ENCODE assay signal across 11 cellular contexts in the genomic region with DNA sequence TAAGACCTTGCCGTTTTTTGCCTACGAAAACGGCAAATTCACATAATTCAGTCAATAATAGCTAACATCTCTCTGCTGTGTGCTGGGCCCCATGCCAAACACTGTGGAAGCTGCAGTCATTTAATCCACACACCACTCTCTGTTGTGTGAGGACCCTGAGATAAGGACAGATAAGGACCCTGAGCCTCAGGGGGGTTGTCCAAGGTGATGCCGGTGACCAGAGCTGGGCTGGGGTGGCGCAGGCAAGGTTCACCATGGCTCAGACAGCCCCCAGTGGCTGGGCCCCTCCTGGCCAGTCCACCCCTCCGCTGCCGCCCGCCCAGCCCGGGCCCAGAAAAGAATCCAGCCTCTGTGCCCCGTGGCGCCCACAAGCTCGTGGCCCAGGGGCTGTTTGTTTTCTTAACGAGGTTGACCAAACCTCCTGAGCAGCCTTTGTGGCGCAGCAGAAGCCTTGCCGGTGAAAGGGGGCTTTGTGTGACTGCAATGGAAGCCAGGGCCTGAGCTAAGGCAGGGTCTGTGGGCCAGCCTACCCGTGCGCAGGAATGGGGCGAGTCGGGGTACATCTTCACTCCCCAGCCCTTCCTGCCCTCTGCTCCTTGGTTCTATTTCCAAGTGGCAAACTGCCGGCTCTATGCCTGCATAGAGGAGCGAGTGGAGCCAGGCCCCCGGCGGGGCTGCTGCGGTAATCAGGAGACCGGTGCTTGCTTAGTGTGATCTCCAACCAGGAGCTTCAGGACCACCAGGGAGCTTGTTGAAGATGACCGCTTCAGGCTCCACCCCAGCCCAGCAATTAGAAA. TPM values are rescaled to one million over a fixed set of nuclear protein-coding genes. Genes with fewer than 3 reads are reported as not detected.
DNase-seq lines count a peak whose midpoint lies in the region; ATAC-seq lines count a peak whose summit lies in the region.
"Had no signal": no experiment of that assay in that cellular context is flagged by ENCODE, and none has a peak within 500 bp of the region (broad histone marks: within the 10 kb centered on the region; RNA-seq: fewer than 3 reads in every experiment).

No MANE protein-coding gene starts in this region.

- H3K9me3 ChIP-seq in SK-N-MC (ENCODE audit: low read depth, low read length): no peaks in the 10 kb centered on the region
- H3K9me3 ChIP-seq: thyroid gland had no signal

- H3K36me3 ChIP-seq in SK-N-MC (ENCODE audit: insufficient read depth, low read length): peaks cover 13% of the 10 kb centered on the region; the same call in 1 of the 2 replicates

- H3K27ac ChIP-seq in SK-N-MC (peak overlapping the region; percentile 61; the same call in 1 of the 2 replicates), caudate nucleus (ENCODE audit: low read depth, low read length) (peak overlapping the region; percentile 86)
- H3K27ac ChIP-seq: epithelial cell of prostate had no signal

- intact Hi-C loops in posterior vena cava (cut with DNase I): no loop called here

- DNase-seq in SK-N-MC (ENCODE audit: low read depth, low spot score): no peak
- peak in 13 of 61 donors; percentile 21 to 60 (median 39) for DNase-seq in caudate nucleus (lab: John Stamatoyannopoulos, UW)
- peak; percentile 74 for DNase-seq in posterior vena cava (ENCODE audit: low spot score)
- DNase-seq: activated CD4-positive, alpha-beta T cell treated with anti-CD3 and anti-CD28 coated beads, Interleukin-2, amount 50 U/mL, for 4 hours; activated gamma-delta T cell; CD4-positive, alpha-beta memory T cell; HCEC 1CT had no signal

- no peak overlapping the region for H3K4me3 ChIP-seq in SK-N-MC
- H3K4me3 ChIP-seq: thyroid gland had no signal

- ATAC-seq in GM19452 (IDR thresholded peaks at IDR 0.05; ENCODE audit: unreplicated experiment) (no peak), GM21529 (IDR thresholded peaks at IDR 0.05; ENCODE audit: unreplicated experiment) (no peak)

- H3K9ac ChIP-seq in SK-N-MC (ENCODE audit: insufficient read length): no peak overlapping the region

RNA-seq across cellular contexts. Expression of gene SNX22, which starts 4.4 kb away (rescaled TPM):
- total RNA-seq in posterior vena cava: under 1 TPM in 1 of 2 donors, not detected in 1; 0.38 TPM

RNA-seq across cellular contexts. Expression of gene PPIB, which starts 15.7 kb away (rescaled TPM):
- 100 to 1,000 TPM; 351 to 457 TPM for total RNA-seq in posterior vena cava

RNA-seq across cellular contexts. Expression of gene SNX1, which starts 51.3 kb away (rescaled TPM):
- total RNA-seq in posterior vena cava: 100 to 1,000 TPM; 114 to 130 TPM

RNA-seq across cellular contexts. Expression of gene CIAO2A, which starts 53.4 kb away (rescaled TPM):
- total RNA-seq in posterior vena cava: 10 to 100 TPM; 22.8 to 26.0 TPM
